ENCODE assay signal across 11 cellular contexts in the genomic region with DNA sequence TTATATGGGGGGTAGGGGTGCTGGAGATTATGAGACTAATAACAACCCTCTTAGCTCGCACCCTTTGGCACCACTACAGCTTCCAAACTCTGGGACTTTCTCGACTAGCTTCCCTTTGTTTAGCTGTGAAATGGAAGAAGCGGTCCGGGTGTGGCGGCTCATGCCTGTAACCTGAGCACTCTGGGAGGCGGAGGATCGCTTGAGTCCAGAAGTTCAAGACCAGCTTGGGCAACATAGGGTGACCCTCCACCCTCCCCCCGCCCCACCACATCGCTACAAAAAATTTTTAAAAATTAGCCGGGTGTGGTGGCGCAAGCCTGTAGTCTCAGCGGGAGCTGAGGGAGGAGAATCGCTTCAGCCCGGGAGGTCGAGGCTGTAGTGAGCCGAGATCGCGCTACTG. TPM values are rescaled to one million over a fixed set of nuclear protein-coding genes. Genes with fewer than 3 reads are reported as not detected.
DNase-seq lines count a peak whose midpoint lies in the region; ATAC-seq, FAIRE-seq and TF ChIP-seq lines count a peak whose summit lies in the region.
"Had no signal": no experiment of that assay in that cellular context is flagged by ENCODE, and none has a peak within 500 bp of the region (broad histone marks: within the 10 kb centered on the region; RNA-seq: fewer than 3 reads in every experiment).

No MANE protein-coding gene starts in this region.

- no peaks in the 10 kb centered on the region for H3K9me3 Mint-ChIP-seq in astrocyte (ENCODE audit: unreplicated experiment)

- H3K4me2 ChIP-seq in astrocyte (ENCODE audit: low read length): peak overlapping the region; percentile 65
- H3K4me2 ChIP-seq in mesenchymal stem cell (ENCODE audit: low read length, poor library complexity, severe bottlenecking): peak overlapping the region; percentile 82

- H3K4me1 Mint-ChIP-seq in astrocyte (ENCODE audit: low read depth, unreplicated experiment): peaks cover 8% of the 10 kb centered on the region

- H2AK5ac ChIP-seq in mesenchymal stem cell (ENCODE audit: low read length, severe bottlenecking): no peak overlapping the region

- H3K27me3 Mint-ChIP-seq in astrocyte (ENCODE audit: low read depth, unreplicated experiment): peaks cover 7% of the 10 kb centered on the region

- H3K18ac ChIP-seq in mesenchymal stem cell (ENCODE audit: low read depth in 1 of 2, low read length in 2 of 2): no peak overlapping the region

- H3K36me3 ChIP-seq in cardiac muscle cell: no peaks in the 10 kb centered on the region
- H3K36me3 ChIP-seq in astrocyte (ENCODE audit: insufficient read depth, low read length): no peaks in the 10 kb centered on the region
- no peaks in the 10 kb centered on the region for H3K36me3 ChIP-seq in mesenchymal stem cell (ENCODE audit: control insufficient read depth in 1 of 2, insufficient read depth in 2 of 2, low read depth in 1 of 2, low read length in 2 of 2)
- no peaks in the 10 kb centered on the region for H3K36me3 ChIP-seq in upper lobe of left lung

- DNase-seq in cardiac muscle cell (ENCODE audit: low read depth in 1 of 2, low spot score in 1 of 2): peak in 1 of 2 donors; percentile 31
- DNase-seq in cardiac septum (ENCODE audit: low spot score): no peak
- no peak for DNase-seq in astrocyte (ENCODE audit: low read depth)
- DNase-seq in mesenchymal stem cell: no peak
- DNase-seq in upper lobe of left lung: no peak
- no peak for DNase-seq in lower leg skin (ENCODE audit: low spot score in 2 of 2)
- no peak for DNase-seq in NCI-H2196 treated with DMSO at 0.1 percent for 48 hours (lab: John Stamatoyannopoulos, UW; ENCODE audit: unreplicated experiment)
- DNase-seq: HCEC 1CT, left ventricle myocardium superior, NCI-H1436 treated with DMSO at 0.1 percent for 48 hours had no signal

- no peak overlapping the region for H4K8ac ChIP-seq in mesenchymal stem cell (ENCODE audit: low read length)

- H2BK120ac ChIP-seq in mesenchymal stem cell (ENCODE audit: low read depth, low read length): no peak overlapping the region

- intact Hi-C loops in cardiac septum (cut with DNase I) (no loop called here), lower leg skin (cut with DNase I; ENCODE audit: low total_unique reads) (no loop called here)

- H2BK5ac ChIP-seq in mesenchymal stem cell (ENCODE audit: low read depth, low read length, poor library complexity, severe bottlenecking): no peak overlapping the region

- TF ChIP-seq CTCF in cardiac muscle cell (IDR thresholded peaks at IDR 0.05; ENCODE audit: low read depth, low read length) (no peak), astrocyte (IDR thresholded peaks at IDR 0.05; ENCODE audit: insufficient read depth, low read depth, low read length) (no peak), upper lobe of left lung (IDR thresholded peaks at IDR 0.05) (no peak), lower leg skin (IDR thresholded peaks at IDR 0.05) (no peak)

- H3K79me1 ChIP-seq in mesenchymal stem cell (replicated peaks; ENCODE audit: low read length, poor library complexity, severe bottlenecking): no peaks in the 10 kb centered on the region

- no peak for FAIRE-seq in astrocyte (lab: Jason Lieb, UNC)

- no peak overlapping the region for H2BK15ac ChIP-seq in mesenchymal stem cell (ENCODE audit: low read depth, poor library complexity, severe bottlenecking)

- H2BK12ac ChIP-seq in mesenchymal stem cell (ENCODE audit: low read length in 2 of 2): no peak overlapping the region

- no peak overlapping the region for H3K23ac ChIP-seq in mesenchymal stem cell (ENCODE audit: low read length in 2 of 2)

- H3K9me3 ChIP-seq in cardiac muscle cell (ENCODE audit: low read depth): no peaks in the 10 kb centered on the region
- H3K9me3 ChIP-seq in astrocyte (ENCODE audit: insufficient read depth, low read depth, low read length): no peaks in the 10 kb centered on the region
- no peaks in the 10 kb centered on the region for H3K9me3 ChIP-seq in mesenchymal stem cell (ENCODE audit: control insufficient read depth, low read length)
- no peaks in the 10 kb centered on the region for H3K9me3 ChIP-seq in upper lobe of left lung

- H3K4ac ChIP-seq in mesenchymal stem cell (ENCODE audit: low read depth in 1 of 2, low read length in 2 of 2): no peak overlapping the region

- TF ChIP-seq EP300 in upper lobe of left lung (IDR thresholded peaks at IDR 0.05): no peak

- no peak for TF ChIP-seq POLR2A in upper lobe of left lung (IDR thresholded peaks at IDR 0.05)
- no peak for TF ChIP-seq POLR2A in lower leg skin (IDR thresholded peaks at IDR 0.05)

- H3K27ac Mint-ChIP-seq in astrocyte (ENCODE audit: unreplicated experiment): no peak overlapping the region

- no peaks in the 10 kb centered on the region for H3K79me2 ChIP-seq in astrocyte (ENCODE audit: insufficient read depth, low read length)

- H4K20me1 ChIP-seq in astrocyte (ENCODE audit: insufficient read depth, low read length): no peaks in the 10 kb centered on the region

- no peaks in the 10 kb centered on the region for H3K27me3 ChIP-seq in cardiac muscle cell
- H3K27me3 ChIP-seq in astrocyte (ENCODE audit: insufficient read depth, low read length): peaks cover 40% of the 10 kb centered on the region
- H3K27me3 ChIP-seq in mesenchymal stem cell (ENCODE audit: control insufficient read depth in 1 of 2, insufficient read depth in 1 of 2, low read length in 2 of 2): peaks cover 66 to 80% of the 10 kb centered on the region in 2 experiments
- peaks cover 0 to 27% (median 11%) of the 10 kb centered on the region in 4 donors for H3K27me3 ChIP-seq in upper lobe of left lung

- H3K4me3 ChIP-seq in cardiac muscle cell (peak overlapping the region; percentile 91), astrocyte (ENCODE audit: insufficient read depth, low read depth, low read length) (no peak overlapping the region), mesenchymal stem cell (ENCODE audit: insufficient read depth in 1 of 2, low read depth in 1 of 2, low read length in 2 of 2) (no peak overlapping the region), upper lobe of left lung (peak overlapping the region in 3 of 4 donors; percentile 50 to 57 (median 52)), lower leg skin (ENCODE audit: low read depth, poor library complexity, severe bottlenecking) (no peak overlapping the region)

- ATAC-seq in upper lobe of left lung (ENCODE audit: low FRiP score in 2 of 2) (no peak), GM21825 (IDR thresholded peaks at IDR 0.05; ENCODE audit: unreplicated experiment) (no peak)
- ATAC-seq: left ventricle myocardium superior had no signal

- peak overlapping the region; percentile 95 for H3K27ac ChIP-seq in cardiac muscle cell
- H3K27ac ChIP-seq in astrocyte (ENCODE audit: low read depth, low read length): no peak overlapping the region
- no peak overlapping the region for H3K27ac ChIP-seq in mesenchymal stem cell (ENCODE audit: low read length, poor library complexity, severe bottlenecking)
- no peak overlapping the region for H3K27ac ChIP-seq in upper lobe of left lung

- no peak overlapping the region for H3K14ac ChIP-seq in mesenchymal stem cell (ENCODE audit: low read length in 2 of 2)

- no peak overlapping the region for H4K91ac ChIP-seq in mesenchymal stem cell (ENCODE audit: low read length)

- WGBS in mesenchymal stem cell: 20% methylated on average over 16 of the region's 18 CpGs
- 9 to 11% methylated on average over 18 of the region's 18 CpGs for WGBS in upper lobe of left lung, 2 donors
- WGBS in lower leg skin, 2 donors: 6 to 14% methylated on average over 18 of the region's 18 CpGs

- no peaks in the 10 kb centered on the region for H3K36me3 Mint-ChIP-seq in astrocyte (ENCODE audit: low read depth, unreplicated experiment)

- H3K9ac ChIP-seq in astrocyte (ENCODE audit: low read length) (no peak overlapping the region), mesenchymal stem cell (ENCODE audit: low read length) (no peak overlapping the region)

- H2AFZ ChIP-seq in astrocyte (ENCODE audit: low read depth, low read length) (no peak overlapping the region), mesenchymal stem cell (ENCODE audit: low read depth, low read length) (no peak overlapping the region)

- peaks cover 35% of the 10 kb centered on the region for H3K4me1 ChIP-seq in cardiac muscle cell (ENCODE audit: low read depth)
- peaks cover 28% of the 10 kb centered on the region for H3K4me1 ChIP-seq in astrocyte (ENCODE audit: insufficient read depth, low read length)
- H3K4me1 ChIP-seq in mesenchymal stem cell (ENCODE audit: control insufficient read depth, insufficient read depth, low read depth, low read length): peaks cover 30% of the 10 kb centered on the region
- H3K4me1 ChIP-seq in upper lobe of left lung: peaks cover 19 to 34% (median 29%) of the 10 kb centered on the region in 4 donors

- H3K4me3 Mint-ChIP-seq in astrocyte (ENCODE audit: unreplicated experiment): peak overlapping the region; percentile 79

RNA-seq across cellular contexts. Expression of a gene that starts 0.8 kb away (rescaled TPM):
- total RNA-seq in cardiac muscle cell: 156 and 342 TPM in 2 replicates
- polyA plus RNA-seq in cardiac muscle cell: 115 and 211 TPM in 2 replicates
- not detected for total RNA-seq in cardiac septum
- 13.2 and 14.1 TPM in 2 replicates for total RNA-seq in astrocyte
- polyA plus RNA-seq in mesenchymal stem cell (2013, experiment 1 of 2): 0.29 TPM
- 0.36 TPM for polyA plus RNA-seq in mesenchymal stem cell (2013, experiment 2 of 2)
- total RNA-seq in upper lobe of left lung: 10 to 100 TPM in 3 of 6 donors, 1 to 10 TPM in 3; 3.6 to 12.3 (median 9.9) TPM
- 10 to 100 TPM; 34.1 to 43.9 (median 39.7) TPM for total RNA-seq in lower leg skin

Comparison
In these comparisons a context has a peak if more than half of its experiments do, and no peak if none do; other contexts are left out.
1. H3K4me3 ChIP-seq: peak in cardiac muscle cell (single experiment) and upper lobe of left lung (3 of 4); none in astrocyte (single experiment), mesenchymal stem cell (0 of 2) and lower leg skin (single experiment).